In genomic region chr6:134990262-134990661, GRCh38 we compare ENCODE assay signal across 3 cellular contexts.
TF ChIP-seq lines count a peak whose summit lies in the region.

No MANE protein-coding gene starts in this region.

TF ChIP-seq in A549, 52 proteins besides CTCF, POLR2A, EP300 and RAD21:
- TF ChIP-seq MAFK (IDR thresholded peaks at IDR 0.05; ENCODE audit: partially characterized antibody) (peak; percentile 67), RFX5 (IDR thresholded peaks at IDR 0.05) (no peak)

TF ChIP-seq in IMR-90, 13 proteins besides CTCF, POLR2A, EP300 and RAD21:
- TF ChIP-seq BHLHE40 (IDR thresholded peaks at IDR 0.05; ENCODE audit: low read depth, low read length) (no peak), ELK1 (IDR thresholded peaks at IDR 0.05; ENCODE audit: borderline replicate concordance, low read depth, low read length) (no peak), SMC3 (IDR thresholded peaks at IDR 0.05; ENCODE audit: low read depth, low read length) (no peak), RCOR1 (IDR thresholded peaks at IDR 0.05; ENCODE audit: insufficient replicate concordance, low read length) (no peak), MAFK (IDR thresholded peaks at IDR 0.05; ENCODE audit: low read depth, low read length) (peak; percentile 65), NFE2L2 (IDR thresholded peaks at IDR 0.05; ENCODE audit: low read depth, low read length) (no peak)
TF ChIP-seq in IMR-90: peak in this region for 1.

TF ChIP-seq in GM12878, 131 proteins besides CTCF, POLR2A, EP300 and RAD21:
- TF ChIP-seq E2F8 (IDR thresholded peaks at IDR 0.05; ENCODE audit: low read depth, partially characterized antibody) (no peak), MTA3 (IDR thresholded peaks at IDR 0.05; ENCODE audit: borderline replicate concordance, low read length) (no peak), ZNF217 (IDR thresholded peaks at IDR 0.05) (no peak), PBX3 (IDR thresholded peaks at IDR 0.05; ENCODE audit: insufficient replicate concordance, low read depth, low read length) (no peak), NFXL1 (IDR thresholded peaks at IDR 0.05; ENCODE audit: borderline replicate concordance) (no peak), NRF1 (conservative IDR thresholded peaks at IDR 0.05; ENCODE audit: low read depth, low read length) (no peak), ZBTB33 (IDR thresholded peaks at IDR 0.05) (no peak), ESRRA (IDR thresholded peaks at IDR 0.05; ENCODE audit: low read length) (no peak), CHD1 (IDR thresholded peaks at IDR 0.05; ENCODE audit: low read depth, low read length) (no peak), SMAD5 (IDR thresholded peaks at IDR 0.05; ENCODE audit: low read depth) (no peak), RAD51 (IDR thresholded peaks at IDR 0.05) (no peak), PML (IDR thresholded peaks at IDR 0.05; ENCODE audit: low read length) (no peak), BCL3 (IDR thresholded peaks at IDR 0.05; ENCODE audit: borderline replicate concordance, insufficient read depth, low read depth, low read length, poor library complexity, severe bottlenecking) (no peak), RELA (IDR thresholded peaks at IDR 0.05; ENCODE audit: borderline replicate concordance, partially characterized antibody) (no peak), CHD4 (IDR thresholded peaks at IDR 0.05) (no peak), KLF5 (IDR thresholded peaks at IDR 0.05; ENCODE audit: partially characterized antibody) (no peak)
